10 cellular contexts compared by ENCODE assay signal in genomic region chr14:94028450-94028826, GRCh38. TPM values are rescaled to one million over a fixed set of nuclear protein-coding genes. Genes with fewer than 3 reads are reported as not detected.
DNase-seq lines count a peak whose midpoint lies in the region; ATAC-seq, FAIRE-seq and TF ChIP-seq lines count a peak whose summit lies in the region.
"Had no signal": no experiment of that assay in that cellular context is flagged by ENCODE, and none has a peak within 500 bp of the region (broad histone marks: within the 10 kb centered on the region; RNA-seq: fewer than 3 reads in every experiment).

No MANE protein-coding gene starts in this region.

- in situ Hi-C loops in astrocyte of the cerebellum (cut with HindIII; ENCODE audit: low sequenced_read_pairs): loop anchor here (5.0 kb wide), 2 partner anchors 56 to 94 kb away; no protein-coding TSS in a partner anchor

- H3K27me3 ChIP-seq in aorta (ENCODE audit: control insufficient read depth in 1 of 2, insufficient read depth in 2 of 2, low read length in 1 of 2): no peaks in the 10 kb centered on the region

- no peaks in the 10 kb centered on the region for H3K9me3 ChIP-seq in aorta (ENCODE audit: control insufficient read depth, low read length)

- ATAC-seq in GM21737 (IDR thresholded peaks at IDR 0.05; ENCODE audit: unreplicated experiment): no peak
- no peak for ATAC-seq in aorta (ENCODE audit: low FRiP score)

- H3K36me3 ChIP-seq in aorta (ENCODE audit: control insufficient read depth in 1 of 2, insufficient read depth in 2 of 2, low read length in 1 of 2): no peaks in the 10 kb centered on the region

- H3K4me1 ChIP-seq in aorta (ENCODE audit: control insufficient read depth in 1 of 2, insufficient read depth in 2 of 2, low read length in 2 of 2): no peaks in the 10 kb centered on the region

- peak; percentile 70 for FAIRE-seq in urothelium cell line (lab: Jason Lieb, UNC)

- peak; percentile 43 for DNase-seq in stimulated activated CD4-positive, alpha-beta T cell treated with anti-CD3 and anti-CD28 coated beads, Interleukin-15, amount 100 ng/mL, for 24 hours
- no peak for DNase-seq in stimulated activated CD4-positive, alpha-beta T cell treated with anti-CD3 and anti-CD28 coated beads, Interleukin-12 subunit alpha, Interleukin-12 subunit beta, amount 100 ng/mL, for 4 hours
- DNase-seq in RPMI7951 (ENCODE audit: low read depth) (peak; percentile 40), astrocyte of the cerebellum (ENCODE audit: low read depth) (peak; percentile 4), urothelium cell line (ENCODE audit: low spot score) (peak; percentile 78), aorta (no peak), DMS 273 (lab: John Stamatoyannopoulos, UW; ENCODE audit: unreplicated experiment) (no peak)
- DNase-seq: SW 1271 had no signal

- H3K4me3 ChIP-seq in astrocyte of the cerebellum (ENCODE audit: low read depth, low read length) (no peak overlapping the region), aorta (ENCODE audit: low read length in 2 of 2) (no peak overlapping the region)

- TF ChIP-seq CTCF in astrocyte of the cerebellum (IDR thresholded peaks at IDR 0.05; ENCODE audit: low read depth, low read length, missing control alignments): peak; percentile 9

- intact Hi-C loops in aorta (cut with DNase I): no loop called here

- no peak overlapping the region for H3K27ac ChIP-seq in aorta (ENCODE audit: low read depth in 1 of 2, low read length in 2 of 2)

- WGBS in aorta, 2 donors: 86 to 93% methylated on average over 4 of the region's 4 CpGs

RNA-seq across cellular contexts. Expression of gene OTUB2, which starts 2.3 kb away (rescaled TPM):
- 1.5 and 1.6 TPM in 2 replicates for total RNA-seq in RPMI7951 (2014; rRNA removed; shearing (Covaris generic))
- total RNA-seq in aorta: under 1 TPM; 0.42 to 0.60 TPM
- polyA plus RNA-seq in aorta: not detected

RNA-seq across cellular contexts. Expression of gene CCDC197, which starts 31.3 kb away (rescaled TPM):
- total RNA-seq in RPMI7951 (2014; rRNA removed; shearing (Covaris generic)): not detected in 2 replicates
- under 1 TPM in 1 of 2 donors, not detected in 1; 0.60 TPM for total RNA-seq in aorta
- not detected for polyA plus RNA-seq in aorta
- total RNA-seq: mucosa of gallbladder had no signal

RNA-seq across cellular contexts. Expression of gene ASB2, which starts 52.1 kb away (rescaled TPM):
- total RNA-seq in RPMI7951 (2014; rRNA removed; shearing (Covaris generic)): 0.36 and 0.78 TPM in 2 replicates
- 10 to 100 TPM; 53.3 to 57.0 TPM for total RNA-seq in aorta
- polyA plus RNA-seq in aorta: 10 to 100 TPM in 1 of 2 donors, 1 to 10 TPM in 1; 9.1 to 24.8 TPM

RNA-seq across cellular contexts. Expression of gene DDX24, which starts 52.6 kb away (rescaled TPM):
- total RNA-seq in RPMI7951 (2014; rRNA removed; shearing (Covaris generic)): 115 and 151 TPM in 2 replicates
- 100 to 1,000 TPM; 190 to 198 TPM for total RNA-seq in aorta
- 100 to 1,000 TPM in 1 of 2 donors, 10 to 100 TPM in 1; 43.7 to 158 TPM for polyA plus RNA-seq in aorta

RNA-seq across cellular contexts. Expression of gene IFI27L1, which starts 52.7 kb away (rescaled TPM):
- total RNA-seq in RPMI7951 (2014; rRNA removed; shearing (Covaris generic)): 8.9 and 20.8 TPM in 2 replicates
- total RNA-seq in aorta: 10 to 100 TPM; 13.7 to 16.8 TPM
- polyA plus RNA-seq in aorta: 10 to 100 TPM; 20.8 to 21.8 TPM

Comparison
In these comparisons a context has a peak if more than half of its experiments do, and no peak if none do; other contexts are left out.
1. DNase-seq: peak in stimulated activated CD4-positive, alpha-beta T cell treated with anti-CD3 and anti-CD28 coated beads, Interleukin-15, amount 100 ng/mL, for 24 hours (single experiment), RPMI7951 (single experiment), astrocyte of the cerebellum (single experiment) and urothelium cell line (single experiment); none in stimulated activated CD4-positive, alpha-beta T cell treated with anti-CD3 and anti-CD28 coated beads, Interleukin-12 subunit alpha, Interleukin-12 subunit beta, amount 100 ng/mL, for 4 hours (single experiment), aorta (0 of 2) and DMS 273 (single experiment).
2. RNA of gene ASB2, which starts 52.1 kb away (total RNA-seq): 53.3 to 57.0 TPM in aorta; 0.36 to 0.78 TPM in RPMI7951; every median in the first group is over 10 times any median in the second.